ENCODE assay signal across 11 cellular contexts in the genomic region with DNA sequence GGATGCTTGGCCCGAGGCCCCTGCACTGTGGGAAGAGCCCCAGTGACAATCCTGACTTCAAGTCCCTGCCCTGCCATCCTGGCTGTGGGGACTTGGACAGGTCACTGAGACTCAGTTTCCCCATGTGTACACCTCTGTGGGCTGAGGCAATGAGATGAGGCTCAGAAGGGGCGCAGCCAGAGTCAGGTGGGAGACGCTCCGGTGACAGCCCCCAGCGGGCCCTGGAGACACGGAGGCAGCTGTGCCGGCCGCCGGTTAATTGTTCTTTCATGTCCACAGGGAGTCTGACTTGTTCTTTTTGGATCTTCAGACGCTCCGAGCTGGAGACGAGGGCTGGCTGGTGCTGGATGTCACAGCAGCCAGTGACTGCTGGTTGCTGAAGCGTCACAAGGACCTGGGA. TPM values are rescaled to one million over a fixed set of nuclear protein-coding genes. Genes with fewer than 3 reads are reported as not detected.
DNase-seq lines count a peak whose midpoint lies in the region; FAIRE-seq and TF ChIP-seq lines count a peak whose summit lies in the region.
"Not testable (repeated sequence)": the region's sequence is repeated elsewhere in the genome, so short reads cannot be mapped to it uniquely, and the experiment has no call there.
"Had no signal": no experiment of that assay in that cellular context is flagged by ENCODE, and none has a peak within 500 bp of the region (broad histone marks: within the 10 kb centered on the region; RNA-seq: fewer than 3 reads in every experiment).

No MANE protein-coding gene starts in this region.

- intact Hi-C loops in CD14-positive monocyte (cut with micrococcal nuclease), result not testable (repeated sequence)

- H3K27ac Mint-ChIP-seq in CD14-positive monocyte; chondrocyte (ENCODE audit: unreplicated experiment): not testable (repeated sequence)

- H3K36me3 Mint-ChIP-seq in CD14-positive monocyte; chondrocyte (ENCODE audit: low read depth): not testable (repeated sequence)

- not testable (repeated sequence) for H3K4me3 Mint-ChIP-seq in CD14-positive monocyte; chondrocyte (ENCODE audit: unreplicated experiment)

- not testable (repeated sequence) for H3K9me3 Mint-ChIP-seq in CD14-positive monocyte; chondrocyte (ENCODE audit: low read depth)

- not testable (repeated sequence) for TF ChIP-seq POLR2A in GM12891 (IDR thresholded peaks at IDR 0.05; ENCODE audit: low read depth, low read length); GM12892 (IDR thresholded peaks at IDR 0.05; ENCODE audit: low read depth, low read length)

- H3K4me1 Mint-ChIP-seq in CD14-positive monocyte (peaks cover 15% of the 10 kb centered on the region), chondrocyte (ENCODE audit: low read depth) (peaks cover 13% of the 10 kb centered on the region)

- H3K27me3 Mint-ChIP-seq in CD14-positive monocyte (ENCODE audit: low read depth in 3 of 3), result peaks cover 12 to 32% (median 18%) of the 10 kb centered on the region in 3 donors
- not testable (repeated sequence) for H3K27me3 Mint-ChIP-seq in chondrocyte (ENCODE audit: low read depth)

- DNase-seq in CD14-positive monocyte (ENCODE audit: low spot score), result peak; percentile 16
- DNase-seq in GM12891 (ENCODE audit: insufficient read length, low spot score); GM12892 (ENCODE audit: insufficient read length): not testable (repeated sequence)
- DNase-seq in chondrocyte (ENCODE audit: low spot score), result peak; percentile 44

- peak; percentile 33 for FAIRE-seq in GM12891 (lab: Jason Lieb, UNC)
- peak; percentile 84 for FAIRE-seq in GM12892 (lab: Jason Lieb, UNC)

- TF ChIP-seq CTCF in CD14-positive monocyte (IDR thresholded peaks at IDR 0.05); chondrocyte (IDR thresholded peaks at IDR 0.05): not testable (repeated sequence)

RNA-seq across cellular contexts. Expression of a gene that starts 20.0 kb away (rescaled TPM):
- polyA plus RNA-seq in CD14-positive monocyte, result not detected
- 0.09 TPM for polyA plus RNA-seq in GM12891 (2012; ENCODE audit: low read depth, missing spikeins)
- 0.19 TPM for polyA plus RNA-seq in GM12892 (2012; ENCODE audit: missing spikeins)
- 0.12 TPM in 1 of 3 replicates, not detected in the others for total RNA-seq in chondrocyte
- total RNA-seq: A673; CD4-positive, alpha-beta memory T cell; CD4-positive, alpha-beta T cell; Daoy had no signal
- polyA plus RNA-seq: AG04450; CD4-positive, alpha-beta memory T cell; CD4-positive, CD25-positive, alpha-beta regulatory T cell; CD8-positive, alpha-beta memory T cell had no signal
